ENCODE assay signal across 8 cellular contexts in the genomic region with DNA sequence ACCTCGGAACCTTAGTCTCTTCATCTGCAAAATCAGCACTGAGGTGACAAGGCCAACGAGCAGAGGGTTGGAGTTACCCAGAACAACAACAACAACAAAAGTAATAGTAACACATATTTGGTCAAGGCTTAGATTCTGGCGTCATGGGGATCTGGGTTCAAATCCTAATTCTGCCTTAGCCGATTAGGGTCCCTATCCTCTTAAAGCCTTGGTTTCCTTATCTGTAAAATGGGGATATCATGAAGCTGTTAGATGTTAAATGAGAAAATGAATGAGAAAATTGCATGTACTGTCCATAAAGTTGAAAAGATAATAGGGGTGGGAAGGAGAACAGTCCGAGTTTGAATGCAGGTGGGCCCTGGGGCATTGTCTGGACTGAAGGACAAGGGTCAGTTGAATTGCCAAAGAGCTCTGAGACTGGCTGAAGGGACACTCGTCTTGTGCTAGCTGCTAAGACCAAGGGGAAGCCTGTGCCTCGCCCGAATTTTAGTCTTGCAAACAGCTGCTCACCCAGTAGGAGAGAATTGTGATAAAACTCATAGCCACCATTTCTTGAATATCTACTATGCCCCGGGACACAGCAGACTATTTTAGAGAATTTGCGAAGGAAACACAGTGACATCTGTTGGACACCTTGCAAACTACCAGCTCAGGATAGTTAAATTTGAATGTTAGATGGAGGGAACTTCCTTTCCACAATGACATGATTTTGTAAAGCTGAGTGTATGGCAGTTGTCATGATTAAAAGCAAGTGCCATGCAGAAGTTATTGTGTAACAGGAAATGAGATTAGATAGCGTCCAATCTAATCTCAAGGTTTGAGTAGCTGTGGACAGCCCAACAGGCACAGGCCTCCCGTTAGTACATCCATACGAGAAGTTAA. TPM values are rescaled to one million over a fixed set of nuclear protein-coding genes. Genes with fewer than 3 reads are reported as not detected.
DNase-seq lines count a peak whose midpoint lies in the region; ATAC-seq and TF ChIP-seq lines count a peak whose summit lies in the region.

No MANE protein-coding gene starts in this region.

- H3K9me3 ChIP-seq in stomach: no peaks in the 10 kb centered on the region

- peak; percentile 78 for TF ChIP-seq CTCF in brain microvascular endothelial cell (IDR thresholded peaks at IDR 0.05; ENCODE audit: low read depth, low read length, missing control alignments)
- TF ChIP-seq CTCF in stomach (IDR thresholded peaks at IDR 0.05): peak in 4 of 7 experiments; percentile 43 to 55 (median 52)

- no peak for TF ChIP-seq EP300 in stomach (IDR thresholded peaks at IDR 0.05)

- DNase-seq in stimulated activated CD4-positive, alpha-beta T cell treated with anti-CD3 and anti-CD28 coated beads, Interleukin-4, amount 100 ng/mL, for 24 hours: peak; percentile 31
- no peak for DNase-seq in stimulated activated CD4-positive, alpha-beta T cell treated with anti-CD3 and anti-CD28 coated beads, Interleukin-4, amount 100 ng/mL, for 1 hour
- DNase-seq in M059J (ENCODE audit: low read depth) (peak; percentile 62), SIG-M5 (lab: John Stamatoyannopoulos, UW) (peak; percentile 58), brain microvascular endothelial cell (peak; percentile 51), iris pigment epithelial cell (ENCODE audit: low read depth) (peak; percentile 60), stomach (no peak)

- TF ChIP-seq POLR2A in stomach (IDR thresholded peaks at IDR 0.05): no peak

- H3K27ac ChIP-seq in brain microvascular endothelial cell: no peak overlapping the region
- H3K27ac ChIP-seq in stomach: peak overlapping the region in 1 of 5 donors; percentile 26

- H3K27me3 ChIP-seq in brain microvascular endothelial cell (replicated peaks) (no peaks in the 10 kb centered on the region), stomach (no peaks in the 10 kb centered on the region)

- peaks cover 26 to 39% (median 34%) of the 10 kb centered on the region in 4 donors for H3K4me1 ChIP-seq in stomach

- WGBS in stomach, 5 donors: 28 to 34% (median 29%) methylated on average over 13 of the region's 13 CpGs

- ATAC-seq in HG02642 (IDR thresholded peaks at IDR 0.05; ENCODE audit: poor library complexity, unreplicated experiment): no peak

- no peak overlapping the region for H3K4me3 ChIP-seq in brain microvascular endothelial cell (ENCODE audit: low read depth, low read length)
- H3K4me3 ChIP-seq in stomach: peak overlapping the region in 1 of 4 donors; percentile 6

- intact Hi-C loops in stomach (cut with DNase I; ENCODE audit: low total_unique reads): no loop called here

- in situ Hi-C loops in brain microvascular endothelial cell (cut with HindIII; ENCODE audit: low pct_ligation_motif_present, low sequenced_read_pairs): no loop called here

- H3K36me3 ChIP-seq in brain microvascular endothelial cell (replicated peaks): no peaks in the 10 kb centered on the region
- H3K36me3 ChIP-seq in stomach: peaks cover 14 to 56% (median 29%) of the 10 kb centered on the region in 4 donors

RNA-seq across cellular contexts. Expression of a gene that starts 6.8 kb away (rescaled TPM):
- total RNA-seq in M059J (2014; rRNA removed; shearing (Covaris generic)): not detected in 2 replicates
- 10 to 100 TPM in 2 of 5 donors, 1 to 10 TPM in 2, under 1 TPM in 1; 0.89 to 14.5 (median 7.0) TPM for total RNA-seq in stomach
- 1 to 10 TPM; 4.4 to 8.2 (median 4.8) TPM for polyA plus RNA-seq in stomach

RNA-seq across cellular contexts. Expression of a gene that starts 44.7 kb away (rescaled TPM):
- total RNA-seq in M059J (2014; rRNA removed; shearing (Covaris generic)): 11.5 and 18.2 TPM in 2 replicates
- total RNA-seq in stomach: 10 to 100 TPM in 3 of 5 donors, 1 to 10 TPM in 2; 5.5 to 42.4 (median 17.4) TPM
- 10 to 100 TPM in 1 of 3 donors, 1 to 10 TPM in 2; 8.1 to 18.3 (median 8.5) TPM for polyA plus RNA-seq in stomach

Comparison
In these comparisons a context has a peak if more than half of its experiments do, and no peak if none do; other contexts are left out.
1. DNase-seq: peak in stimulated activated CD4-positive, alpha-beta T cell treated with anti-CD3 and anti-CD28 coated beads, Interleukin-4, amount 100 ng/mL, for 24 hours (single experiment), M059J (single experiment), SIG-M5 (single experiment), brain microvascular endothelial cell (single experiment) and iris pigment epithelial cell (single experiment); none in stimulated activated CD4-positive, alpha-beta T cell treated with anti-CD3 and anti-CD28 coated beads, Interleukin-4, amount 100 ng/mL, for 1 hour (single experiment) and stomach (single experiment).